17 cellular contexts compared by ENCODE assay signal in genomic region chr2:160467086-160467485, GRCh38. TPM values are rescaled to one million over a fixed set of nuclear protein-coding genes. Genes with fewer than 3 reads are reported as not detected.
DNase-seq lines count a peak whose midpoint lies in the region; ATAC-seq lines count a peak whose summit lies in the region.
"Had no signal": no experiment of that assay in that cellular context is flagged by ENCODE, and none has a peak within 500 bp of the region (broad histone marks: within the 10 kb centered on the region; RNA-seq: fewer than 3 reads in every experiment).

No MANE protein-coding gene starts in this region.

- CTCF ChIA-PET in T-cell (lab: Charles Lee) = interaction anchor here in 1 of 2 donors (0.6 to 1.5 kb wide), 3 partner anchors 14 to 39 kb away, joined by 3 to 6 read pairs (median 4); no protein-coding TSS in a partner anchor
- CTCF ChIA-PET in naive thymus-derived CD4-positive, alpha-beta T cell (lab: Charles Lee) = interaction anchor here (0.6 to 1.1 kb wide), 3 partner anchors 33 to 114 kb away, joined by 3 to 4 read pairs (median 3); no protein-coding TSS in a partner anchor

- no peaks in the 10 kb centered on the region for H3K27me3 ChIP-seq in naive thymus-derived CD4-positive, alpha-beta T cell (ENCODE audit: control insufficient read depth in 2 of 2, insufficient read depth in 2 of 2, low read length in 2 of 2)
- H3K27me3 ChIP-seq: BE2C had no signal

- H3K9me3 Mint-ChIP-seq in activated T-cell treated with anti-CD3 and anti-CD28 coated beads, Interleukin-2, amount 50 U/mL, for 72 hours = no peaks in the 10 kb centered on the region
- no peaks in the 10 kb centered on the region for H3K9me3 Mint-ChIP-seq in activated T-cell treated with anti-CD3 and anti-CD28 coated beads, Interleukin-2, amount 50 U/mL, for 4 hours
- H3K9me3 Mint-ChIP-seq in T-cell = no peaks in the 10 kb centered on the region
- H3K9me3 Mint-ChIP-seq in naive thymus-derived CD4-positive, alpha-beta T cell = peaks cover 0 to 3% (median 0%) of the 10 kb centered on the region in 11 donors
- no peaks in the 10 kb centered on the region for H3K9me3 Mint-ChIP-seq in stimulated activated effector memory CD8-positive, alpha-beta T cell treated with anti-CD3 and anti-CD28 coated beads, Interleukin-12 subunit alpha, Interleukin-12 subunit beta, amount 100 ng/mL, for 72 hours
- H3K9me3 Mint-ChIP-seq: CD8-positive, alpha-beta T cell had no signal

- POLR2A ChIA-PET in T-cell (lab: Charles Lee) = no interaction called here
- POLR2A ChIA-PET in naive thymus-derived CD4-positive, alpha-beta T cell (lab: Charles Lee) = interaction anchor here (3.2 kb wide), 1 partner anchor 12 kb away, joined by 20 read pairs; no protein-coding TSS in a partner anchor

- intact Hi-C loops in naive thymus-derived CD4-positive, alpha-beta T cell (cut with micrococcal nuclease) = no loop called here

- peaks cover 0 to 53% of the 10 kb centered on the region in 2 donors for H3K4me1 ChIP-seq in naive thymus-derived CD4-positive, alpha-beta T cell (ENCODE audit: control insufficient read depth in 2 of 2, insufficient read depth in 2 of 2, low read length in 2 of 2)
- H3K4me1 ChIP-seq: BE2C had no signal

- peaks cover 0 to 3% of the 10 kb centered on the region in 2 donors for H3K36me3 Mint-ChIP-seq in activated T-cell treated with anti-CD3 and anti-CD28 coated beads, Interleukin-2, amount 50 U/mL, for 72 hours (ENCODE audit: insufficient read depth in 2 of 2)
- no peaks in the 10 kb centered on the region for H3K36me3 Mint-ChIP-seq in activated T-cell treated with anti-CD3 and anti-CD28 coated beads, Interleukin-2, amount 50 U/mL, for 4 hours (ENCODE audit: insufficient read depth)
- H3K36me3 Mint-ChIP-seq in T-cell = peaks cover 2% of the 10 kb centered on the region
- H3K36me3 Mint-ChIP-seq in naive thymus-derived CD4-positive, alpha-beta T cell = peaks cover 0 to 24% (median 4%) of the 10 kb centered on the region in 5 donors
- peaks cover 5% of the 10 kb centered on the region for H3K36me3 Mint-ChIP-seq in stimulated activated effector memory CD8-positive, alpha-beta T cell treated with anti-CD3 and anti-CD28 coated beads, Interleukin-12 subunit alpha, Interleukin-12 subunit beta, amount 100 ng/mL, for 72 hours
- H3K36me3 Mint-ChIP-seq: CD8-positive, alpha-beta T cell had no signal

- DNase-seq in activated T-cell treated with anti-CD3 and anti-CD28 coated beads, Interleukin-2, amount 50 U/mL, for 72 hours = no peak
- DNase-seq in activated T-cell treated with anti-CD3 and anti-CD28 coated beads, Interleukin-2, amount 50 U/mL, for 4 hours = no peak
- no peak for DNase-seq in T-cell
- DNase-seq in naive thymus-derived CD4-positive, alpha-beta T cell = no peak
- no peak for DNase-seq in stimulated activated effector memory CD8-positive, alpha-beta T cell treated with anti-CD3 and anti-CD28 coated beads, Interleukin-12 subunit alpha, Interleukin-12 subunit beta, amount 100 ng/mL, for 72 hours (ENCODE audit: low spot score in 2 of 2)
- no peak for DNase-seq in AG08395 (ENCODE audit: low spot score)
- DNase-seq: ACHN; BE2C; CD8-positive, alpha-beta T cell; COR-L47; DMS153; DMS79 treated with DMSO at 0.1 percent for 48 hours; EL; HCEC 1CT had no signal

- peak overlapping the region; percentile 33 to 70 for H3K4me3 Mint-ChIP-seq in activated T-cell treated with anti-CD3 and anti-CD28 coated beads, Interleukin-2, amount 50 U/mL, for 72 hours
- no peak overlapping the region for H3K4me3 Mint-ChIP-seq in activated T-cell treated with anti-CD3 and anti-CD28 coated beads, Interleukin-2, amount 50 U/mL, for 4 hours
- peak overlapping the region in 1 of 3 donors; percentile 30 for H3K4me3 Mint-ChIP-seq in T-cell
- H3K4me3 Mint-ChIP-seq in naive thymus-derived CD4-positive, alpha-beta T cell = peak overlapping the region in 8 of 10 donors; percentile 33 to 77 (median 60)
- no peak overlapping the region for H3K4me3 Mint-ChIP-seq in stimulated activated effector memory CD8-positive, alpha-beta T cell treated with anti-CD3 and anti-CD28 coated beads, Interleukin-12 subunit alpha, Interleukin-12 subunit beta, amount 100 ng/mL, for 72 hours
- H3K4me3 Mint-ChIP-seq: CD8-positive, alpha-beta T cell had no signal

- peaks cover 96% of the 10 kb centered on the region for H3K4me1 Mint-ChIP-seq in activated T-cell treated with anti-CD3 and anti-CD28 coated beads, Interleukin-2, amount 50 U/mL, for 72 hours (ENCODE audit: low read depth)
- peaks cover 74% of the 10 kb centered on the region for H3K4me1 Mint-ChIP-seq in activated T-cell treated with anti-CD3 and anti-CD28 coated beads, Interleukin-2, amount 50 U/mL, for 4 hours (ENCODE audit: low read depth)
- peaks cover 77 to 92% (median 89%) of the 10 kb centered on the region in 3 donors for H3K4me1 Mint-ChIP-seq in T-cell
- peaks cover 38 to 99% (median 94%) of the 10 kb centered on the region in 7 donors for H3K4me1 Mint-ChIP-seq in naive thymus-derived CD4-positive, alpha-beta T cell
- peaks cover 62% of the 10 kb centered on the region for H3K4me1 Mint-ChIP-seq in stimulated activated effector memory CD8-positive, alpha-beta T cell treated with anti-CD3 and anti-CD28 coated beads, Interleukin-12 subunit alpha, Interleukin-12 subunit beta, amount 100 ng/mL, for 72 hours

- H3K27ac Mint-ChIP-seq in activated T-cell treated with anti-CD3 and anti-CD28 coated beads, Interleukin-2, amount 50 U/mL, for 72 hours = peak overlapping the region; percentile 78
- peak overlapping the region; percentile 55 to 61 for H3K27ac Mint-ChIP-seq in T-cell
- peak overlapping the region in 8 of 9 donors; percentile 18 to 95 (median 66) for H3K27ac Mint-ChIP-seq in naive thymus-derived CD4-positive, alpha-beta T cell
- H3K27ac Mint-ChIP-seq in stimulated activated effector memory CD8-positive, alpha-beta T cell treated with anti-CD3 and anti-CD28 coated beads, Interleukin-12 subunit alpha, Interleukin-12 subunit beta, amount 100 ng/mL, for 72 hours = peak overlapping the region; percentile 60

- ATAC-seq in activated T-cell treated with anti-CD3 and anti-CD28 coated beads, Interleukin-2, amount 50 U/mL, for 72 hours (replicated peaks in 1 of 2) = no peak
- ATAC-seq in activated T-cell treated with anti-CD3 and anti-CD28 coated beads, Interleukin-2, amount 50 U/mL, for 4 hours = no peak
- no peak for ATAC-seq in T-cell (replicated peaks in 1 of 4)
- no peak for ATAC-seq in naive thymus-derived CD4-positive, alpha-beta T cell
- no peak for ATAC-seq in stimulated activated effector memory CD8-positive, alpha-beta T cell treated with anti-CD3 and anti-CD28 coated beads, Interleukin-12 subunit alpha, Interleukin-12 subunit beta, amount 100 ng/mL, for 72 hours
- ATAC-seq in HG03354 (IDR thresholded peaks at IDR 0.05; ENCODE audit: poor library complexity, severe bottlenecking, unreplicated experiment) = no peak
- no peak for ATAC-seq in HG02571 (IDR thresholded peaks at IDR 0.05; ENCODE audit: unreplicated experiment)
- ATAC-seq: CD8-positive, alpha-beta T cell had no signal

- no peak overlapping the region for H3K4me3 ChIP-seq in naive thymus-derived CD4-positive, alpha-beta T cell (ENCODE audit: low read length)

- no peak overlapping the region for H3K27ac ChIP-seq in naive thymus-derived CD4-positive, alpha-beta T cell (ENCODE audit: low read depth, low read length)
- H3K27ac ChIP-seq: C4-2B had no signal

- H3K36me3 ChIP-seq in naive thymus-derived CD4-positive, alpha-beta T cell (ENCODE audit: control insufficient read depth in 2 of 3, insufficient read depth in 3 of 3, low read length in 3 of 3) = no peaks in the 10 kb centered on the region
- H3K36me3 ChIP-seq: BE2C had no signal

- H3K9me3 ChIP-seq in naive thymus-derived CD4-positive, alpha-beta T cell (ENCODE audit: control insufficient read depth in 2 of 3, low read length in 3 of 3) = no peaks in the 10 kb centered on the region
- H3K9me3 ChIP-seq: BE2C had no signal

- no peaks in the 10 kb centered on the region for H3K27me3 Mint-ChIP-seq in activated T-cell treated with anti-CD3 and anti-CD28 coated beads, Interleukin-2, amount 50 U/mL, for 72 hours (ENCODE audit: low read depth)
- H3K27me3 Mint-ChIP-seq in activated T-cell treated with anti-CD3 and anti-CD28 coated beads, Interleukin-2, amount 50 U/mL, for 4 hours (ENCODE audit: low read depth) = no peaks in the 10 kb centered on the region
- H3K27me3 Mint-ChIP-seq in T-cell = no peaks in the 10 kb centered on the region
- H3K27me3 Mint-ChIP-seq in naive thymus-derived CD4-positive, alpha-beta T cell = no peaks in the 10 kb centered on the region

RNA-seq across cellular contexts. Expression of gene RBMS1, which starts 26.5 kb away (rescaled TPM):
- total RNA-seq in activated T-cell treated with anti-CD3 and anti-CD28 coated beads, Interleukin-2, amount 50 U/mL, for 72 hours = 10 to 100 TPM; 48.4 to 55.1 TPM
- 10 to 100 TPM; 47.1 to 63.4 (median 56.3) TPM for total RNA-seq in activated T-cell treated with anti-CD3 and anti-CD28 coated beads, Interleukin-2, amount 50 U/mL, for 4 hours
- total RNA-seq in T-cell = 100 to 1,000 TPM in 3 of 5 donors, 10 to 100 TPM in 2; 94.2 to 137 (median 105) TPM
- 100 to 1,000 TPM in 3 of 5 experiments, 10 to 100 TPM in 2; 74.4 to 123 (median 101) TPM for total RNA-seq in naive thymus-derived CD4-positive, alpha-beta T cell
- polyA plus RNA-seq in naive thymus-derived CD4-positive, alpha-beta T cell = 100 to 1,000 TPM; 136 to 137 TPM

Comparison
In these comparisons a context has a peak if more than half of its experiments do, and no peak if none do; other contexts are left out.
1. H3K4me3 Mint-ChIP-seq: peak in activated T-cell treated with anti-CD3 and anti-CD28 coated beads, Interleukin-2, amount 50 U/mL, for 72 hours (2 of 2) and naive thymus-derived CD4-positive, alpha-beta T cell (8 of 10); none in activated T-cell treated with anti-CD3 and anti-CD28 coated beads, Interleukin-2, amount 50 U/mL, for 4 hours (single experiment) and stimulated activated effector memory CD8-positive, alpha-beta T cell treated with anti-CD3 and anti-CD28 coated beads, Interleukin-12 subunit alpha, Interleukin-12 subunit beta, amount 100 ng/mL, for 72 hours (single experiment).
2. Peak in every context shown above with its lines, with median percentiles within 50 percentile points of each other: H3K27ac Mint-ChIP-seq.